Comparison of ENCODE assay signal across 24 cellular contexts in the genomic region with DNA sequence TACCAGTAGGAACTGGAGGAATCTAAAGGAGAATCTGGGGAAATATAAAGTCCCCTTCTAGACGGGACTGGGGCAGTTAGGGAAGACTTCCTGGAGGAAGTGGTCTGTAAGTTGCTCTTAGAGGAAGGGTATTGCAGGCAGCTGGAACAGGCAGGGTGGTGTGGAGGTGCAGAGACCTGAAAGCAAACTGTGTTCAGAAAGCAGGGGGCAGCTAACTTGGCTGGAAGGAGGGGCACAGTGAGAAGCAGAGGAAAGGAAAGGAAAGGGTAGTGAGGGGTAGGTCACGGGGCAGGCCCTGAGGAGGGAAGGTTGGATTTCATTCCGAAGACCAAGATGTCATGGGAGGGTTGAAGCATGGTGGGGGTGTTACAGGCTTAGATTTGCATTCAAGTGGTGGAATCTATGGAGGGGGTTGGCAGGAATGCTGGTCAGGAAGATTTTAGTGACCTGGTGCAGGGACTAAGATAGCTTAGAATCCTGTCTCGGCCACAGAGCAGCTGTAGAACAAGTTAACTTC.
"Had no signal": no experiment of that assay in that cellular context is flagged by ENCODE, and none has a peak within 500 bp of the region (broad histone marks: within the 10 kb centered on the region; RNA-seq: fewer than 3 reads in every experiment).

No MANE protein-coding gene starts in this region.

- H3K4me1 Mint-ChIP-seq: activated B cell treated with CpG ODN at 0.5 μM for 24 hours; activated CD4-positive, alpha-beta T cell treated with anti-CD3 and anti-CD28 coated beads for 36 hours; activated naive CD8-positive, alpha-beta T cell treated with anti-CD3 and anti-CD28 coated beads, Interleukin-2, amount 50 U/mL, for 24 hours; immature natural killer cell; natural killer cell had no signal

- H3K4me2 ChIP-seq: hepatocyte had no signal

- H3K9ac ChIP-seq: parathyroid adenoma had no signal

- H3K27ac ChIP-seq: body of pancreas, cardiac muscle cell, hepatocyte, left lung, parathyroid adenoma, right lobe of liver, upper lobe of right lung had no signal

- H3K4me1 ChIP-seq: body of pancreas, left lung, parathyroid adenoma, right lobe of liver, upper lobe of right lung had no signal

- H3K9me3 Mint-ChIP-seq: dendritic cell treated with granulocyte-macrophage colony-stimulating factor and Interleukin-4, amounts not matched to agents 40 ng/mL and 50 ng/mL, for 4 days; natural killer cell had no signal

- H3K27me3 ChIP-seq: body of pancreas, cardiac muscle cell, hepatocyte, left lung, right lobe of liver, upper lobe of right lung had no signal

- H3K27ac Mint-ChIP-seq: activated B cell treated with CpG ODN at 0.5 μM for 24 hours; activated CD4-positive, alpha-beta T cell treated with anti-CD3 and anti-CD28 coated beads for 36 hours; activated naive CD8-positive, alpha-beta T cell treated with anti-CD3 and anti-CD28 coated beads, Interleukin-2, amount 50 U/mL, for 24 hours; dendritic cell treated with granulocyte-macrophage colony-stimulating factor and Interleukin-4, amounts not matched to agents 40 ng/mL and 50 ng/mL, for 4 days; immature natural killer cell; natural killer cell had no signal

- H3K79me2 ChIP-seq: hepatocyte, parathyroid adenoma had no signal

- H3K36me3 Mint-ChIP-seq: immature natural killer cell, natural killer cell had no signal

- H3K4me3 Mint-ChIP-seq: activated B cell treated with CpG ODN at 0.5 μM for 24 hours; activated CD4-positive, alpha-beta T cell treated with anti-CD3 and anti-CD28 coated beads for 36 hours; activated naive CD8-positive, alpha-beta T cell treated with anti-CD3 and anti-CD28 coated beads, Interleukin-2, amount 50 U/mL, for 24 hours; dendritic cell treated with granulocyte-macrophage colony-stimulating factor and Interleukin-4, amounts not matched to agents 40 ng/mL and 50 ng/mL, for 4 days; immature natural killer cell; natural killer cell had no signal

- H3K36me3 ChIP-seq: cardiac muscle cell, left lung, right lobe of liver, upper lobe of right lung had no signal

- H3K9me3 ChIP-seq: body of pancreas, left lung, right lobe of liver, upper lobe of right lung had no signal

- DNase-seq: activated B cell treated with CpG ODN at 0.5 μM for 24 hours; activated CD4-positive, alpha-beta T cell treated with anti-CD3 and anti-CD28 coated beads for 36 hours; activated CD4-positive, alpha-beta T cell treated with anti-CD3 and anti-CD28 coated beads, Interleukin-2, amount 50 U/mL, for 48 hours; activated naive CD4-positive, alpha-beta T cell treated with anti-CD3 and anti-CD28 coated beads, Interleukin-2, amount 50 U/mL, for 16 hours; activated naive CD8-positive, alpha-beta T cell treated with anti-CD3 and anti-CD28 coated beads, Interleukin-2, amount 50 U/mL, for 24 hours; activated T-cell treated with anti-CD3 and anti-CD28 coated beads for 4 hours; body of pancreas; effector memory CD4-positive, alpha-beta T cell; glutamatergic neuron; immature natural killer cell; left lung; midbrain; natural killer cell; small intestine; stimulated activated CD4-positive, alpha-beta T cell treated with anti-CD3 and anti-CD28 coated beads, Interleukin-15, amount 100 ng/mL, for 24 hours; stimulated activated naive CD4-positive, alpha-beta T cell; T-helper 1 cell; T-helper 9 cell had no signal

- H3K4me3 ChIP-seq: body of pancreas, cardiac muscle cell, hepatocyte, left lung, right lobe of liver, upper lobe of right lung had no signal

- H2AFZ ChIP-seq: hepatocyte, parathyroid adenoma had no signal
